ENCODE assay signal across 7 cellular contexts in the genomic region with DNA sequence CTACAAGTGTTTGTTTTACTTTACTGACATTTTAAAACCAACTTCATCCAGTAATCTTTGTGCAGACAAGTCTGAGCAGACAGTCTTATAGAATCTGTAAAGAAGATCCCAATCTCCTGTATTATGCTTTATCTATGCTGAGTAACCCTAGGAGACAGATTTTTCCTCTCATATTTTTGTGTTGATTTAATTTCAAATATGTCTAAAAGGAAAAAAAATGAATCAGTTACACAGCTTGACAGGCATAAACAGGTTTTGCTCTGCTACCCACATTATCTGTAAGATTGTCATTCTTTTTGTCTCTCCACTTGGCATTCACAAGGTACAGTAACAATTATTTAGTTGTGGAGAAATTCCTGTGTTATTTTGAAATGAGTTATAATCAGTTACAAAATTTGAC.
"Had no signal": no experiment of that assay in that cellular context is flagged by ENCODE, and none has a peak within 500 bp of the region (broad histone marks: within the 10 kb centered on the region; RNA-seq: fewer than 3 reads in every experiment).

No MANE protein-coding gene starts in this region.

- ATAC-seq: HCT116 had no signal

- DNase-seq: GM23248, GOT3, H7, HFFc6, IMR-90 had no signal

- H3K4me3 ChIP-seq: GM23248, HAP-1 had no signal

- H3K9me3 Mint-ChIP-seq: HFFc6 had no signal

- H3K36me3 ChIP-seq: HAP-1 had no signal

- H2AFZ ChIP-seq: GM23248 had no signal

- H3K27ac ChIP-seq: GM23248 had no signal

- H3K27ac Mint-ChIP-seq: HFFc6 had no signal

- H3K9me3 ChIP-seq: HAP-1 had no signal

- H3K9ac ChIP-seq: GM23248 had no signal

- H3K4me3 Mint-ChIP-seq: HFFc6 had no signal

- H3K4me1 ChIP-seq: HAP-1 had no signal
